ENCODE assay signal across 1 cellular context in the genomic region with DNA sequence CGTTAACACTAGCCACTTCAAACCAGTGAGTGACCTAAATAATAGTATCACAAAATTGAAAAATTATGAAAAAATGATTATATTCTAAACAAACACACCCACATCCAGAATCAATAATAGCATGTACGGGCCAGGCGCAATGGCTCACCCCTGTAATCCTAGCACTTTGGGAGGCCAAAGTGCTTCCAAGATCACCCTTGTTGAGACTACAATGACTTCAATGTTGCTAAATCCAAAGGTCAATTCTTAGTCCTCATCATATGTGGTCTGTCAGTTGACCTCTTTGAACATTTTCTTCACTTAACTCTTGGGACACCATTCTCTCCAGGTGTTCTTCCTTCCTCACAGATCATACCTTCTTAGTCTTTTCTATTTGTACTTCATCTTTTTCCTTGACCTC.
TF ChIP-seq lines count a peak whose summit lies in the region.

No MANE protein-coding gene starts in this region.

TF ChIP-seq in GM12878, 131 proteins besides CTCF, POLR2A, EP300 and RAD21:
- TF ChIP-seq ZNF217 (IDR thresholded peaks at IDR 0.05) (no peak), RBBP5 (conservative IDR thresholded peaks at IDR 0.05) (no peak), WRNIP1 (IDR thresholded peaks at IDR 0.05; ENCODE audit: borderline replicate concordance, low read depth, low read length) (no peak), KDM1A (IDR thresholded peaks at IDR 0.05; ENCODE audit: borderline replicate concordance) (no peak), BACH1 (IDR thresholded peaks at IDR 0.05; ENCODE audit: borderline replicate concordance) (no peak), CBX5 (IDR thresholded peaks at IDR 0.05; ENCODE audit: low read depth) (no peak), FOXM1 (IDR thresholded peaks at IDR 0.05; ENCODE audit: low read depth, low read length) (no peak), GATAD2B (conservative IDR thresholded peaks at IDR 0.05; ENCODE audit: low read depth) (no peak), FOS (IDR thresholded peaks at IDR 0.05; ENCODE audit: borderline replicate concordance, extremely low read depth, insufficient read length) (no peak)
- TF ChIP-seq, protein P1, sequence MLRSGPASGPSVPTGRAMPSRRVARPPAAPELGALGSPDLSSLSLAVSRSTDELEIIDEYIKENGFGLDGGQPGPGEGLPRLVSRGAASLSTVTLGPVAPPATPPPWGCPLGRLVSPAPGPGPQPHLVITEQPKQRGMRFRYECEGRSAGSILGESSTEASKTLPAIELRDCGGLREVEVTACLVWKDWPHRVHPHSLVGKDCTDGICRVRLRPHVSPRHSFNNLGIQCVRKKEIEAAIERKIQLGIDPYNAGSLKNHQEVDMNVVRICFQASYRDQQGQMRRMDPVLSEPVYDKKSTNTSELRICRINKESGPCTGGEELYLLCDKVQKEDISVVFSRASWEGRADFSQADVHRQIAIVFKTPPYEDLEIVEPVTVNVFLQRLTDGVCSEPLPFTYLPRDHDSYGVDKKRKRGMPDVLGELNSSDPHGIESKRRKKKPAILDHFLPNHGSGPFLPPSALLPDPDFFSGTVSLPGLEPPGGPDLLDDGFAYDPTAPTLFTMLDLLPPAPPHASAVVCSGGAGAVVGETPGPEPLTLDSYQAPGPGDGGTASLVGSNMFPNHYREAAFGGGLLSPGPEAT (IDR thresholded peaks at IDR 0.05; ENCODE audit: low read depth): no peak
- TF ChIP-seq, protein P2, sequence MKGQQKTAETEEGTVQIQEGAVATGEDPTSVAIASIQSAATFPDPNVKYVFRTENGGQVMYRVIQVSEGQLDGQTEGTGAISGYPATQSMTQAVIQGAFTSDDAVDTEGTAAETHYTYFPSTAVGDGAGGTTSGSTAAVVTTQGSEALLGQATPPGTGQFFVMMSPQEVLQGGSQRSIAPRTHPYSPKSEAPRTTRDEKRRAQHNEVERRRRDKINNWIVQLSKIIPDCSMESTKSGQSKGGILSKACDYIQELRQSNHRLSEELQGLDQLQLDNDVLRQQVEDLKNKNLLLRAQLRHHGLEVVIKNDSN (IDR thresholded peaks at IDR 0.05; ENCODE audit: borderline replicate concordance, extremely low read length, insufficient read depth, low read depth, low read length): no peak
- TF ChIP-seq, protein P3, sequence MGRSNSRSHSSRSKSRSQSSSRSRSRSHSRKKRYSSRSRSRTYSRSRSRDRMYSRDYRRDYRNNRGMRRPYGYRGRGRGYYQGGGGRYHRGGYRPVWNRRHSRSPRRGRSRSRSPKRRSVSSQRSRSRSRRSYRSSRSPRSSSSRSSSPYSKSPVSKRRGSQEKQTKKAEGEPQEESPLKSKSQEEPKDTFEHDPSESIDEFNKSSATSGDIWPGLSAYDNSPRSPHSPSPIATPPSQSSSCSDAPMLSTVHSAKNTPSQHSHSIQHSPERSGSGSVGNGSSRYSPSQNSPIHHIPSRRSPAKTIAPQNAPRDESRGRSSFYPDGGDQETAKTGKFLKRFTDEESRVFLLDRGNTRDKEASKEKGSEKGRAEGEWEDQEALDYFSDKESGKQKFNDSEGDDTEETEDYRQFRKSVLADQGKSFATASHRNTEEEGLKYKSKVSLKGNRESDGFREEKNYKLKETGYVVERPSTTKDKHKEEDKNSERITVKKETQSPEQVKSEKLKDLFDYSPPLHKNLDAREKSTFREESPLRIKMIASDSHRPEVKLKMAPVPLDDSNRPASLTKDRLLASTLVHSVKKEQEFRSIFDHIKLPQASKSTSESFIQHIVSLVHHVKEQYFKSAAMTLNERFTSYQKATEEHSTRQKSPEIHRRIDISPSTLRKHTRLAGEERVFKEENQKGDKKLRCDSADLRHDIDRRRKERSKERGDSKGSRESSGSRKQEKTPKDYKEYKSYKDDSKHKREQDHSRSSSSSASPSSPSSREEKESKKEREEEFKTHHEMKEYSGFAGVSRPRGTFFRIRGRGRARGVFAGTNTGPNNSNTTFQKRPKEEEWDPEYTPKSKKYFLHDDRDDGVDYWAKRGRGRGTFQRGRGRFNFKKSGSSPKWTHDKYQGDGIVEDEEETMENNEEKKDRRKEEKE (IDR thresholded peaks at IDR 0.05): no peak
- TF ChIP-seq, protein P4, sequence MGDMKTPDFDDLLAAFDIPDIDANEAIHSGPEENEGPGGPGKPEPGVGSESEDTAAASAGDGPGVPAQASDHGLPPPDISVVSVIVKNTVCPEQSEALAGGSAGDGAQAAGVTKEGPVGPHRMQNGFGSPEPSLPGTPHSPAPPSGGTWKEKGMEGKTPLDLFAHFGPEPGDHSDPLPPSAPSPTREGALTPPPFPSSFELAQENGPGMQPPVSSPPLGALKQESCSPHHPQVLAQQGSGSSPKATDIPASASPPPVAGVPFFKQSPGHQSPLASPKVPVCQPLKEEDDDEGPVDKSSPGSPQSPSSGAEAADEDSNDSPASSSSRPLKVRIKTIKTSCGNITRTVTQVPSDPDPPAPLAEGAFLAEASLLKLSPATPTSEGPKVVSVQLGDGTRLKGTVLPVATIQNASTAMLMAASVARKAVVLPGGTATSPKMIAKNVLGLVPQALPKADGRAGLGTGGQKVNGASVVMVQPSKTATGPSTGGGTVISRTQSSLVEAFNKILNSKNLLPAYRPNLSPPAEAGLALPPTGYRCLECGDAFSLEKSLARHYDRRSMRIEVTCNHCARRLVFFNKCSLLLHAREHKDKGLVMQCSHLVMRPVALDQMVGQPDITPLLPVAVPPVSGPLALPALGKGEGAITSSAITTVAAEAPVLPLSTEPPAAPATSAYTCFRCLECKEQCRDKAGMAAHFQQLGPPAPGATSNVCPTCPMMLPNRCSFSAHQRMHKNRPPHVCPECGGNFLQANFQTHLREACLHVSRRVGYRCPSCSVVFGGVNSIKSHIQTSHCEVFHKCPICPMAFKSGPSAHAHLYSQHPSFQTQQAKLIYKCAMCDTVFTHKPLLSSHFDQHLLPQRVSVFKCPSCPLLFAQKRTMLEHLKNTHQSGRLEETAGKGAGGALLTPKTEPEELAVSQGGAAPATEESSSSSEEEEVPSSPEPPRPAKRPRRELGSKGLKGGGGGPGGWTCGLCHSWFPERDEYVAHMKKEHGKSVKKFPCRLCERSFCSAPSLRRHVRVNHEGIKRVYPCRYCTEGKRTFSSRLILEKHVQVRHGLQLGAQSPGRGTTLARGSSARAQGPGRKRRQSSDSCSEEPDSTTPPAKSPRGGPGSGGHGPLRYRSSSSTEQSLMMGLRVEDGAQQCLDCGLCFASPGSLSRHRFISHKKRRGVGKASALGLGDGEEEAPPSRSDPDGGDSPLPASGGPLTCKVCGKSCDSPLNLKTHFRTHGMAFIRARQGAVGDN (IDR thresholded peaks at IDR 0.05): no peak
- TF ChIP-seq, protein P5, sequence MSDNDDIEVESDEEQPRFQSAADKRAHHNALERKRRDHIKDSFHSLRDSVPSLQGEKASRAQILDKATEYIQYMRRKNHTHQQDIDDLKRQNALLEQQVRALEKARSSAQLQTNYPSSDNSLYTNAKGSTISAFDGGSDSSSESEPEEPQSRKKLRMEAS (IDR thresholded peaks at IDR 0.05; ENCODE audit: low read depth, low read length): no peak
